Comparison of ENCODE assay signal across 15 cellular contexts in genomic region chr9:135878528-135879236, GRCh38.
"Had no signal": no experiment of that assay in that cellular context is flagged by ENCODE, and none has a peak within 500 bp of the region (broad histone marks: within the 10 kb centered on the region; RNA-seq: fewer than 3 reads in every experiment).

No MANE protein-coding gene starts in this region.

- H3K27me3 Mint-ChIP-seq: activated CD4-positive, alpha-beta memory T cell treated with anti-CD3 and anti-CD28 coated beads, Interleukin-2, amount 10 ng/mL, durations not matched to agents 7 days and 5 days; activated naive CD8-positive, alpha-beta T cell treated with anti-CD3 and anti-CD28 coated beads for 36 hours; naive B cell; T-cell had no signal

- ATAC-seq: lower lobe of right lung, T-cell had no signal

- H3K9me3 ChIP-seq: esophagus squamous epithelium, lower lobe of right lung, tibial artery had no signal

- H3K4me1 ChIP-seq: lower lobe of right lung had no signal

- H3K27ac ChIP-seq: esophagus squamous epithelium, lower lobe of right lung, SK-N-MC, tibial artery, VCaP had no signal

- DNase-seq: activated CD4-positive, alpha-beta memory T cell treated with anti-CD3 and anti-CD28 coated beads, Interleukin-2, amount 10 ng/mL, durations not matched to agents 7 days and 5 days; activated gamma-delta T cell treated with Interleukin-2 at 50 U/mL for 16 hours; activated naive CD8-positive, alpha-beta T cell treated with anti-CD3 and anti-CD28 coated beads for 36 hours; activated T-cell treated with anti-CD3 and anti-CD28 coated beads, Interleukin-2, amount 50 U/mL, for 48 hours; esophagus squamous epithelium; lower lobe of right lung; naive B cell; stimulated activated CD4-positive, alpha-beta T cell treated with anti-CD3 and anti-CD28 coated beads, Interleukin-2, amount 100 ng/mL, for 48 hours; stimulated activated naive CD4-positive, alpha-beta T cell; T-cell; tibial artery had no signal

- H3K27me3 ChIP-seq: esophagus squamous epithelium, tibial artery had no signal

- H3K4me3 ChIP-seq: esophagus squamous epithelium, lower lobe of right lung, SK-N-MC, tibial artery had no signal

- H3K4me3 Mint-ChIP-seq: activated CD4-positive, alpha-beta memory T cell treated with anti-CD3 and anti-CD28 coated beads, Interleukin-2, amount 10 ng/mL, durations not matched to agents 7 days and 5 days; activated naive CD8-positive, alpha-beta T cell treated with anti-CD3 and anti-CD28 coated beads for 36 hours; naive B cell; T-cell had no signal

- H3K27ac Mint-ChIP-seq: activated CD4-positive, alpha-beta memory T cell treated with anti-CD3 and anti-CD28 coated beads, Interleukin-2, amount 10 ng/mL, durations not matched to agents 7 days and 5 days; activated naive CD8-positive, alpha-beta T cell treated with anti-CD3 and anti-CD28 coated beads for 36 hours; T-cell had no signal

- FAIRE-seq: endometrium, urothelium cell line had no signal

- H3K9me3 Mint-ChIP-seq: activated CD4-positive, alpha-beta memory T cell treated with anti-CD3 and anti-CD28 coated beads, Interleukin-2, amount 10 ng/mL, durations not matched to agents 7 days and 5 days; activated naive CD8-positive, alpha-beta T cell treated with anti-CD3 and anti-CD28 coated beads for 36 hours; naive B cell; T-cell had no signal

- H3K36me3 Mint-ChIP-seq: naive B cell had no signal
